Comparison of ENCODE assay signal across 8 cellular contexts in genomic region chr20:25077610-25078169, GRCh38. TPM values are rescaled to one million over a fixed set of nuclear protein-coding genes. Genes with fewer than 3 reads are reported as not detected.
DNase-seq lines count a peak whose midpoint lies in the region; ATAC-seq and TF ChIP-seq lines count a peak whose summit lies in the region.

No MANE protein-coding gene starts in this region.

- no peak overlapping the region for H3K27ac ChIP-seq in right cardiac atrium (ENCODE audit: low read length)
- peak overlapping the region in 2 of 5 donors; percentile 31 to 47 for H3K27ac ChIP-seq in stomach

- no peaks in the 10 kb centered on the region for H3K36me3 ChIP-seq in stomach

- DNase-seq in DMS 273 (lab: John Stamatoyannopoulos, UW; ENCODE audit: unreplicated experiment) = peak; percentile 47
- DNase-seq in DMS 273 treated with DMSO at 0.1 percent for 48 hours (lab: John Stamatoyannopoulos, UW) = no peak
- DNase-seq in activated CD8-positive, alpha-beta T cell treated with anti-CD3 and anti-CD28 coated beads, Interleukin-2, amount 10 ng/mL, durations not matched to agents 7 days and 5 days = peak; percentile 18
- peak; percentile 65 to 74 (median 67) for DNase-seq in right cardiac atrium
- peak; percentile 49 for DNase-seq in stomach
- no peak for DNase-seq in central memory CD4-positive, alpha-beta T cell
- no peak for DNase-seq in activated CD4-positive, alpha-beta T cell treated with anti-CD3 and anti-CD28 coated beads, Interleukin-2, amount 50 U/mL, for 4 hours

- no peaks in the 10 kb centered on the region for H3K27me3 ChIP-seq in right cardiac atrium (ENCODE audit: control insufficient read depth, insufficient read depth)
- peaks cover 13 to 77% (median 55%) of the 10 kb centered on the region in 3 donors for H3K27me3 ChIP-seq in stomach

- H3K9me3 Mint-ChIP-seq in activated CD8-positive, alpha-beta T cell treated with anti-CD3 and anti-CD28 coated beads, Interleukin-2, amount 10 ng/mL, durations not matched to agents 7 days and 5 days (ENCODE audit: insufficient read depth) = no peaks in the 10 kb centered on the region

- no peak for TF ChIP-seq POLR2A in stomach (IDR thresholded peaks at IDR 0.05)

- peaks cover 72% of the 10 kb centered on the region for H3K27me3 Mint-ChIP-seq in activated CD8-positive, alpha-beta T cell treated with anti-CD3 and anti-CD28 coated beads, Interleukin-2, amount 10 ng/mL, durations not matched to agents 7 days and 5 days (ENCODE audit: low read depth)

- H3K4me3 ChIP-seq in right cardiac atrium (ENCODE audit: low read length) = no peak overlapping the region
- peak overlapping the region; percentile 32 to 41 (median 36) for H3K4me3 ChIP-seq in stomach

- POLR2A ChIA-PET in activated CD8-positive, alpha-beta T cell treated with anti-CD3 and anti-CD28 coated beads, Interleukin-2, amount 10 ng/mL, durations not matched to agents 7 days and 5 days (lab: Charles Lee) = no interaction called here

- peak; percentile 33 for ATAC-seq in activated CD8-positive, alpha-beta T cell treated with anti-CD3 and anti-CD28 coated beads, Interleukin-2, amount 10 ng/mL, durations not matched to agents 7 days and 5 days
- ATAC-seq in right cardiac atrium (peak; percentile 75 to 84), HG03520 (IDR thresholded peaks at IDR 0.05; ENCODE audit: unreplicated experiment) (no peak)

- H3K9me3 ChIP-seq in right cardiac atrium (ENCODE audit: control insufficient read depth, low read length) = no peaks in the 10 kb centered on the region
- H3K9me3 ChIP-seq in stomach = no peaks in the 10 kb centered on the region

- intact Hi-C loops in right cardiac atrium (cut with DNase I) = loop anchor here in 2 of 4 donors (5.0 kb wide), 2 partner anchors 100 to 325 kb away; no protein-coding TSS in a partner anchor
- intact Hi-C loops in stomach (cut with DNase I; ENCODE audit: low total_unique reads) = no loop called here

- peaks cover 4% of the 10 kb centered on the region for H3K36me3 Mint-ChIP-seq in activated CD8-positive, alpha-beta T cell treated with anti-CD3 and anti-CD28 coated beads, Interleukin-2, amount 10 ng/mL, durations not matched to agents 7 days and 5 days (ENCODE audit: low read depth)

- WGBS in right cardiac atrium = 4% methylated on average over 38 of the region's 38 CpGs
- 4 to 11% (median 6%) methylated on average over 30 to 38 of the region's 38 CpGs for WGBS in stomach, 5 donors

- no peak for TF ChIP-seq CTCF in stomach (IDR thresholded peaks at IDR 0.05)

- TF ChIP-seq EP300 in stomach (IDR thresholded peaks at IDR 0.05) = no peak

- CTCF ChIA-PET in activated CD8-positive, alpha-beta T cell treated with anti-CD3 and anti-CD28 coated beads, Interleukin-2, amount 10 ng/mL, durations not matched to agents 7 days and 5 days (lab: Charles Lee) = interaction anchor here (1.5 to 2.6 kb wide), 2 partner anchors 12 to 101 kb away, joined by 4 to 8 read pairs; no protein-coding TSS in a partner anchor

- H3K27ac Mint-ChIP-seq in activated CD8-positive, alpha-beta T cell treated with anti-CD3 and anti-CD28 coated beads, Interleukin-2, amount 10 ng/mL, durations not matched to agents 7 days and 5 days = no peak overlapping the region

- H3K4me1 ChIP-seq in right cardiac atrium (ENCODE audit: control insufficient read depth, insufficient read depth, low read length) (no peaks in the 10 kb centered on the region), stomach (peaks cover 17 to 35% (median 26%) of the 10 kb centered on the region in 4 donors)

- no peak overlapping the region for H3K4me3 Mint-ChIP-seq in activated CD8-positive, alpha-beta T cell treated with anti-CD3 and anti-CD28 coated beads, Interleukin-2, amount 10 ng/mL, durations not matched to agents 7 days and 5 days

- peaks cover 7% of the 10 kb centered on the region for H3K4me1 Mint-ChIP-seq in activated CD8-positive, alpha-beta T cell treated with anti-CD3 and anti-CD28 coated beads, Interleukin-2, amount 10 ng/mL, durations not matched to agents 7 days and 5 days (ENCODE audit: low read depth)

RNA-seq across cellular contexts. Expression of gene VSX1, which starts 4.3 kb away (rescaled TPM):
- not detected for total RNA-seq in activated CD8-positive, alpha-beta T cell treated with anti-CD3 and anti-CD28 coated beads, Interleukin-2, amount 10 ng/mL, durations not matched to agents 7 days and 5 days
- total RNA-seq in right cardiac atrium (under 1 TPM in 1 of 4 donors, not detected in 3; 0.44 TPM), stomach (not detected)
- polyA plus RNA-seq in right cardiac atrium (0.27 TPM), stomach (under 1 TPM in 1 of 3 donors, not detected in 2; 0.05 TPM)

RNA-seq across cellular contexts. Expression of gene ACSS1, which starts 19.8 kb away (rescaled TPM):
- total RNA-seq in activated CD8-positive, alpha-beta T cell treated with anti-CD3 and anti-CD28 coated beads, Interleukin-2, amount 10 ng/mL, durations not matched to agents 7 days and 5 days = 10 to 100 TPM; 40.9 to 42.5 TPM
- total RNA-seq in right cardiac atrium (10 to 100 TPM; 14.8 to 61.8 (median 40.7) TPM), stomach (100 to 1,000 TPM in 1 of 5 donors, 10 to 100 TPM in 3, 1 to 10 TPM in 1; 7.0 to 135 (median 35.6) TPM)
- polyA plus RNA-seq in right cardiac atrium (29.3 TPM), stomach (10 to 100 TPM; 35.3 to 37.7 (median 35.9) TPM)

Comparison
In these comparisons a context has a peak if more than half of its experiments do, and no peak if none do; other contexts are left out.
1. DNase-seq: peak in DMS 273 (single experiment), activated CD8-positive, alpha-beta T cell treated with anti-CD3 and anti-CD28 coated beads, Interleukin-2, amount 10 ng/mL, durations not matched to agents 7 days and 5 days (single experiment), right cardiac atrium (3 of 3) and stomach (single experiment); none in DMS 273 treated with DMSO at 0.1 percent for 48 hours (single experiment), central memory CD4-positive, alpha-beta T cell (single experiment) and activated CD4-positive, alpha-beta T cell treated with anti-CD3 and anti-CD28 coated beads, Interleukin-2, amount 50 U/mL, for 4 hours (0 of 2).